19 cellular contexts compared by ENCODE assay signal in the genomic region with DNA sequence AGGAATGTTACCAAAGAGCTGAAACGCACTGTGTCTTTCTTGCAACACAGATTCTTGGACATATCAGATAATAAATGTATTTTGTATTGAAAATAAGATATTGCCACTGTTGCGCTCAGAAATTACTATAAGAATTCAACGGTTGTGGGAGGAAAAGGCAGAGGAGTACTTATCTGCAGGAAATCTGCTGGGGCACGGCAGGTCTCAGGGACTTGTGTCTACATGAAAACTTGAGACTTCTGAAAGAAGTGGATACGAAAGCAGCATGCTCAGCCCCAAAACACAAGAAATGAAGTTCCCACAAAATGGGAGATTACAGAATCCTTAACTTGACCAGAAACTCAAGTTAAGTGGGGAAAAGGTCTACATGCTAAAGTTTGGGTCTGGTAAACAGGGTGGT.
"Had no signal": no experiment of that assay in that cellular context is flagged by ENCODE, and none has a peak within 500 bp of the region (broad histone marks: within the 10 kb centered on the region; RNA-seq: fewer than 3 reads in every experiment).

No MANE protein-coding gene starts in this region.

- H3K27me3 ChIP-seq: body of pancreas, cardiac muscle cell, heart right ventricle, upper lobe of right lung had no signal

- H3K4me3 ChIP-seq: body of pancreas, cardiac muscle cell, heart right ventricle, upper lobe of right lung had no signal

- H3K27me3 Mint-ChIP-seq: activated CD4-positive, alpha-beta T cell treated with anti-CD3 and anti-CD28 coated beads for 36 hours had no signal

- H3K4me3 Mint-ChIP-seq: activated B cell treated with CpG ODN at 0.5 μM for 24 hours; activated CD4-positive, alpha-beta T cell treated with anti-CD3 and anti-CD28 coated beads for 36 hours; T-helper 1 cell treated with Interleukin-12 subunit alpha and Interleukin-12 subunit beta and Interleukin-4 antibody, amounts not matched to agents 30 μg/mL and 1 μg/mL, for 36 hours had no signal

- H3K9me3 Mint-ChIP-seq: activated B cell treated with CpG ODN at 0.5 μM for 24 hours; T-helper 1 cell treated with Interleukin-12 subunit alpha and Interleukin-12 subunit beta and Interleukin-4 antibody, amounts not matched to agents 30 μg/mL and 1 μg/mL, for 36 hours had no signal

- H3K27ac ChIP-seq: body of pancreas, cardiac muscle cell, epithelial cell of prostate, heart right ventricle, parathyroid adenoma, upper lobe of right lung had no signal

- H3K4me1 ChIP-seq: body of pancreas, parathyroid adenoma, upper lobe of right lung had no signal

- ATAC-seq: activated CD4-positive, alpha-beta T cell treated with anti-CD3 and anti-CD28 coated beads for 36 hours; body of pancreas; heart right ventricle; left cardiac atrium; right cardiac atrium; stimulated activated naive CD8-positive, alpha-beta T cell treated with anti-CD3 and anti-CD28 coated beads, Interleukin-15, Interleukin-2, amounts not matched to agents 100 U/mL and 50 U/mL, for 24 hours; upper lobe of right lung had no signal

- H3K27ac Mint-ChIP-seq: activated B cell treated with CpG ODN at 0.5 μM for 24 hours; activated CD4-positive, alpha-beta T cell treated with anti-CD3 and anti-CD28 coated beads for 36 hours; T-helper 1 cell treated with Interleukin-12 subunit alpha and Interleukin-12 subunit beta and Interleukin-4 antibody, amounts not matched to agents 30 μg/mL and 1 μg/mL, for 36 hours had no signal

- H3K4me1 Mint-ChIP-seq: activated B cell treated with CpG ODN at 0.5 μM for 24 hours had no signal

- H3K36me3 ChIP-seq: cardiac muscle cell, heart right ventricle, upper lobe of right lung had no signal

- DNase-seq: activated B cell treated with CpG ODN at 0.5 μM for 24 hours; activated CD4-positive, alpha-beta T cell treated with anti-CD3 and anti-CD28 coated beads for 36 hours; activated CD4-positive, alpha-beta T cell treated with anti-CD3 and anti-CD28 coated beads, Interleukin-2, amount 50 U/mL, for 4 hours; activated gamma-delta T cell; anterior cingulate cortex; body of pancreas; cortex of kidney; heart right ventricle; islet precursor cell; left cardiac atrium; right cardiac atrium; stimulated activated CD4-positive, alpha-beta T cell treated with anti-CD3 and anti-CD28 coated beads, Interleukin-12 subunit alpha, Interleukin-12 subunit beta, amount 100 ng/mL, for 4 hours; stimulated activated CD4-positive, alpha-beta T cell treated with anti-CD3 and anti-CD28 coated beads, Interleukin-4, amount 100 ng/mL, for 4 hours; stimulated activated naive CD8-positive, alpha-beta T cell treated with anti-CD3 and anti-CD28 coated beads, Interleukin-15, Interleukin-2, amounts not matched to agents 100 U/mL and 50 U/mL, for 24 hours; upper lobe of right lung had no signal

- H3K9me3 ChIP-seq: body of pancreas, heart right ventricle, upper lobe of right lung had no signal
